In the genomic region with DNA sequence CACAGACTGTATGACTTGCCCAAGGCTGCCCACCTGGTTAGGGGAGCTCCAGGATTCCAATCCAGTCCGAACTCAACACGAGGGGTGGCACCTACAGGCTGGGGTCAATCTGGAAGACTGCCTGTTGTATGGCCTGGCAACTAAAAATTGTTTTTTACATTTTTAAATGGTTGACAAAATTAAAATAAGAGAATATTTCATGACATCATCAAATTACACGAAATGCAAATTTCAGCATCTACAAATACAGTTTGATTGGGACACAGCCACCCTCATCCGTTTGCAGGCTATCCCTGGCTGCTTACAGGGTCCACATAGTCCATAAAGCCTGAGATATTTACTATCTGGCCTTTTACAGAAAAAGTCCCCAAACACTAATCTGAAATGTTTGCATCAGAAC, we compare ENCODE assay signal across 2 cellular contexts.
TF ChIP-seq lines count a peak whose summit lies in the region.

No MANE protein-coding gene starts in this region.

TF ChIP-seq in HepG2, 621 proteins besides CTCF, POLR2A, EP300 and RAD21 (continued from another document):
- no peak for TF ChIP-seq ZNF414 (CRISPR knock-in tag; IDR thresholded peaks at IDR 0.05)
- peak; percentile 55 to 61 for TF ChIP-seq MAFK (conservative IDR thresholded peaks at IDR 0.05 in 1 of 2, IDR thresholded peaks at IDR 0.05 in 1 of 2; ENCODE audit: low read length in 2 of 2)
- peak; percentile 52 for TF ChIP-seq MAFF (IDR thresholded peaks at IDR 0.05; ENCODE audit: low read depth, low read length)
- peak; percentile 61 for TF ChIP-seq CREB1 (IDR thresholded peaks at IDR 0.05)
- no peak for TF ChIP-seq CREB1 (CRISPR knock-in tag; IDR thresholded peaks at IDR 0.05)
- TF ChIP-seq ZNF235 (CRISPR knock-in tag; IDR thresholded peaks at IDR 0.05; ENCODE audit: borderline replicate concordance) = no peak
- TF ChIP-seq ATF7 (IDR thresholded peaks at IDR 0.05) = peak; percentile 83
- TF ChIP-seq ATF7 (CRISPR knock-in tag; IDR thresholded peaks at IDR 0.05) = no peak
- no peak for TF ChIP-seq ZBTB1 (CRISPR knock-in tag; IDR thresholded peaks at IDR 0.05; ENCODE audit: borderline replicate concordance)
- TF ChIP-seq, protein P1, sequence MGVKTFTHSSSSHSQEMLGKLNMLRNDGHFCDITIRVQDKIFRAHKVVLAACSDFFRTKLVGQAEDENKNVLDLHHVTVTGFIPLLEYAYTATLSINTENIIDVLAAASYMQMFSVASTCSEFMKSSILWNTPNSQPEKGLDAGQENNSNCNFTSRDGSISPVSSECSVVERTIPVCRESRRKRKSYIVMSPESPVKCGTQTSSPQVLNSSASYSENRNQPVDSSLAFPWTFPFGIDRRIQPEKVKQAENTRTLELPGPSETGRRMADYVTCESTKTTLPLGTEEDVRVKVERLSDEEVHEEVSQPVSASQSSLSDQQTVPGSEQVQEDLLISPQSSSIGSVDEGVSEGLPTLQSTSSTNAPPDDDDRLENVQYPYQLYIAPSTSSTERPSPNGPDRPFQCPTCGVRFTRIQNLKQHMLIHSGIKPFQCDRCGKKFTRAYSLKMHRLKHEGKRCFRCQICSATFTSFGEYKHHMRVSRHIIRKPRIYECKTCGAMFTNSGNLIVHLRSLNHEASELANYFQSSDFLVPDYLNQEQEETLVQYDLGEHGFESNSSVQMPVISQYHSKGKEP (CRISPR knock-in tag; IDR thresholded peaks at IDR 0.05) = no peak
- TF ChIP-seq RARA (CRISPR knock-in tag; IDR thresholded peaks at IDR 0.05) = no peak

TF ChIP-seq in HEK293, 187 proteins besides CTCF, POLR2A, EP300 and RAD21 (continued from another document):
- TF ChIP-seq KLF16 (tag by site-specific recombination; IDR thresholded peaks at IDR 0.05) (no peak), ZNF19 (tag by site-specific recombination; IDR thresholded peaks at IDR 0.05; ENCODE audit: low read depth) (no peak), PRDM10 (tag by site-specific recombination; IDR thresholded peaks at IDR 0.05) (no peak)
